In the genomic region with DNA sequence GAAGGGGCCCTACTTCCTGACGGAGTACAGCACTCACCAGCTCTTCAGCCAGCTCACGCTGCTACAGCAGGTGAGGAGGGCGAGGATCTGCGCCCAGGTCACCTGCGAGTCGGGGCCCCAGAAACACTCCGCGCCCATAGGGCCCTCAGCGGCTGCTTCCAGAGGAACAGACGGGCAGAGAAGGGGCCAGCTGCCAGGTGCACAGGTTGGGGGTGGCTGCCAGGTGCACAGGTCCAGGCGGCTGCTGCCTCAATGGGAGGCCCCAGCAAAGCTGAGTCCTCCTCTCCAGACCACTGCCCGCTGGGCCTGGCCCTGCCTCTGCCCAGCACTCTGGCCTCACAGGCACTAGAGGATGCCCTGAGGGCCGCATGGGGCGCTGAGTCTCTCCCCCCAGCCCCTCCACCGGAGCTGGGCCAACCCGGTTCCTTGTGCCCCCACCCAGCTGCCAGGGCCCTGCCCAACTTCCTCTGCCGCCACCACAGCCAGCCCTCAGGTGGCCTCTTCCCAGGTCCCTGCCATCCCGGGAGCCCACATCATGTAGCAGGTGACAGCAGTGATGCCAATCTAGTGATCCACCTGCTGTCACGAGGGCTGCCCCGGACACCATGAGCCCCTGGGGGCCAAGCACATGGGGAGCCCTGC, we compare ENCODE assay signal across 17 cellular contexts. TPM values are rescaled to one million over a fixed set of nuclear protein-coding genes. Genes with fewer than 3 reads are reported as not detected.
DNase-seq lines count a peak whose midpoint lies in the region; ATAC-seq and TF ChIP-seq lines count a peak whose summit lies in the region.
"Had no signal": no experiment of that assay in that cellular context is flagged by ENCODE, and none has a peak within 500 bp of the region (broad histone marks: within the 10 kb centered on the region; RNA-seq: fewer than 3 reads in every experiment).

No MANE protein-coding gene starts in this region.

- peak overlapping the region; percentile 24 for H3K4me2 ChIP-seq in BLaER1

- intact Hi-C loops in lower lobe of right lung (cut with DNase I), result no loop called here

- H3K4me3 ChIP-seq in BLaER1 (no peak overlapping the region), lower lobe of right lung (no peak overlapping the region)
- H3K4me3 ChIP-seq: GM12878, GM23248 had no signal

- H3K36me3 ChIP-seq in BLaER1 (no peaks in the 10 kb centered on the region), lower lobe of right lung (no peaks in the 10 kb centered on the region)

- H3K4me1 ChIP-seq in BLaER1 (peaks cover 16% of the 10 kb centered on the region), lower lobe of right lung (no peaks in the 10 kb centered on the region)

- H3K9me3 ChIP-seq in BLaER1 (no peaks in the 10 kb centered on the region), lower lobe of right lung (no peaks in the 10 kb centered on the region)

- TF ChIP-seq CTCF in lower lobe of right lung (IDR thresholded peaks at IDR 0.05), result no peak

- peaks cover 19% of the 10 kb centered on the region; the same call in 1 of the 2 replicates for H3K27me3 ChIP-seq in BLaER1
- no peaks in the 10 kb centered on the region for H3K27me3 ChIP-seq in lower lobe of right lung (ENCODE audit: low read depth)

- 0 out of 2 replicates have a peak, but pooled peaks cover 5% of the 10 kb centered on the region for H4K20me1 ChIP-seq in BLaER1

- DNase-seq in NCI-H1417 (lab: John Stamatoyannopoulos, UW) (peak in 2 of 3 experiments; percentile 4 to 13), NCI-H1417 treated with DMSO at 0.1 percent for 48 hours (lab: John Stamatoyannopoulos, UW) (no peak), cerebellum (ENCODE audit: low spot score) (peak; percentile 45), lower lobe of right lung (no peak), activated T-cell treated with anti-CD3 and anti-CD28 coated beads for 4 hours (no peak), NCI-H69 (lab: John Stamatoyannopoulos, UW) (no peak)
- DNase-seq: CD8-positive, alpha-beta memory T cell; DMS 273 treated with DMSO at 0.1 percent for 48 hours; GM23248; IMR-90 had no signal

- ATAC-seq in lower lobe of right lung (peak; percentile 22 to 34), HG02642 (IDR thresholded peaks at IDR 0.05; ENCODE audit: poor library complexity, unreplicated experiment) (no peak)
- ATAC-seq: GM12878, HCT116 had no signal

- no peak overlapping the region for H3K9ac ChIP-seq in BLaER1
- H3K9ac ChIP-seq: GM23248 had no signal

- no peak overlapping the region for H3K27ac ChIP-seq in BLaER1
- no peak overlapping the region for H3K27ac ChIP-seq in lower lobe of right lung
- H3K27ac ChIP-seq: 22Rv1, GM23248 had no signal

RNA-seq across cellular contexts. Expression of a gene that starts 17.0 kb away (rescaled TPM):
- total RNA-seq in cerebellum (not detected), lower lobe of right lung (not detected)
- total RNA-seq: A673; CD8-positive, alpha-beta memory T cell; Daoy; GM12878; GM23248; IMR-90 had no signal

RNA-seq across cellular contexts. Expression of a gene that starts 24.7 kb away (rescaled TPM):
- total RNA-seq in cerebellum (0.09 TPM), lower lobe of right lung (4.5 TPM)
- total RNA-seq: A673; CD8-positive, alpha-beta memory T cell; Daoy; GM12878; GM23248; IMR-90 had no signal

RNA-seq across cellular contexts. Expression of a gene that starts 53.0 kb away (rescaled TPM):
- 3.1 TPM for total RNA-seq in cerebellum
- 10.3 TPM for total RNA-seq in lower lobe of right lung
- total RNA-seq: A673; CD8-positive, alpha-beta memory T cell; Daoy had no signal

Comparison
In these comparisons a context has a peak if more than half of its experiments do, and no peak if none do; other contexts are left out.
1. DNase-seq: peak in NCI-H1417 (2 of 3) and cerebellum (single experiment); none in NCI-H1417 treated with DMSO at 0.1 percent for 48 hours (single experiment), lower lobe of right lung (single experiment), activated T-cell treated with anti-CD3 and anti-CD28 coated beads for 4 hours (single experiment) and NCI-H69 (single experiment).